Comparison of ENCODE assay signal across 20 cellular contexts in the genomic region with DNA sequence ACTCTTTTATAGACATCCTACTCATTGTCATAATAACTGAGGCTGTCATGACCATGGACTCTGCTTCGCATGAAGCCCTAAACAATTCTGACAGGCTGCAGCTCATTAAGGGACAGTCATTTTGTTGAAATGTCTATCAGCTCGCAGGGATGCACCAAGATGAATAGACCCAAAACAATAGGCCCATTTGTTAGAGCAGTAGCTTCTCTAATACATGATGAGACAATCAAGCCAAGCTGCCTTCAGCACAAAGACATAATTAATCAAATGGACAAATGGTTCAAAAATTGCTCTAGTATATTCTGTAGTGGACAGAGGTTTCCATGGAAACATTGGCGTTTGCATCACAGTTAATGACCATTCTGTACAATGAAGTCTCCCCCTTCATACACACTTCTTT.
"Had no signal": no experiment of that assay in that cellular context is flagged by ENCODE, and none has a peak within 500 bp of the region (broad histone marks: within the 10 kb centered on the region; RNA-seq: fewer than 3 reads in every experiment).

No MANE protein-coding gene starts in this region.

- H3K27ac ChIP-seq: adrenal gland, epithelial cell of prostate, heart left ventricle, lower lobe of right lung, pancreas, tibial artery had no signal

- H3K36me3 ChIP-seq: adrenal gland, heart left ventricle, lower lobe of right lung, pancreas, tibial artery had no signal

- ATAC-seq: activated CD8-positive, alpha-beta T cell treated with anti-CD3 and anti-CD28 coated beads for 36 hours; effector memory CD8-positive, alpha-beta T cell; heart left ventricle; left cardiac atrium; lower lobe of right lung; pancreas; stimulated activated effector memory CD8-positive, alpha-beta T cell treated with anti-CD3 and anti-CD28 coated beads, Interleukin-12 subunit alpha, Interleukin-12 subunit beta, amount 100 ng/mL, for 72 hours; WTC11 had no signal

- H3K4me1 ChIP-seq: adrenal gland, heart left ventricle, lower lobe of right lung, pancreas, tibial artery had no signal

- H3K4me1 Mint-ChIP-seq: activated naive CD4-positive, alpha-beta T cell treated with anti-CD3 and anti-CD28 coated beads, Interleukin-2, amount 50 U/mL, for 24 hours; immature natural killer cell; stimulated activated effector memory CD8-positive, alpha-beta T cell treated with anti-CD3 and anti-CD28 coated beads, Interleukin-12 subunit alpha, Interleukin-12 subunit beta, amount 100 ng/mL, for 72 hours had no signal

- H3K4me3 ChIP-seq: adrenal gland, heart left ventricle, lower lobe of right lung, pancreas, tibial artery had no signal

- DNase-seq: activated CD4-positive, alpha-beta T cell treated with anti-CD3 and anti-CD28 coated beads for 4 hours; activated CD8-positive, alpha-beta T cell treated with anti-CD3 and anti-CD28 coated beads for 36 hours; activated effector memory CD4-positive, alpha-beta T cell treated with anti-CD3 and anti-CD28 coated beads, Interleukin-2, amount 50 U/mL, for 16 hours; activated T-cell treated with anti-CD3 and anti-CD28 coated beads, Interleukin-2, amount 50 U/mL, for 48 hours; adrenal gland; dermis blood vessel endothelial cell; effector memory CD8-positive, alpha-beta T cell; heart left ventricle; immature natural killer cell; left cardiac atrium; lower lobe of right lung; pancreas; T-helper 2 cell; tibial artery had no signal

- H3K27ac Mint-ChIP-seq: activated CD8-positive, alpha-beta T cell treated with anti-CD3 and anti-CD28 coated beads for 36 hours; activated naive CD4-positive, alpha-beta T cell treated with anti-CD3 and anti-CD28 coated beads, Interleukin-2, amount 50 U/mL, for 24 hours; effector memory CD8-positive, alpha-beta T cell; immature natural killer cell; mesothelial cell of epicardium; stimulated activated effector memory CD8-positive, alpha-beta T cell treated with anti-CD3 and anti-CD28 coated beads, Interleukin-12 subunit alpha, Interleukin-12 subunit beta, amount 100 ng/mL, for 72 hours; WTC11 had no signal

- FAIRE-seq: pancreas had no signal

- H3K27me3 Mint-ChIP-seq: activated CD8-positive, alpha-beta T cell treated with anti-CD3 and anti-CD28 coated beads for 36 hours; activated naive CD4-positive, alpha-beta T cell treated with anti-CD3 and anti-CD28 coated beads, Interleukin-2, amount 50 U/mL, for 24 hours; effector memory CD8-positive, alpha-beta T cell had no signal

- H3K4me3 Mint-ChIP-seq: activated CD8-positive, alpha-beta T cell treated with anti-CD3 and anti-CD28 coated beads for 36 hours; activated naive CD4-positive, alpha-beta T cell treated with anti-CD3 and anti-CD28 coated beads, Interleukin-2, amount 50 U/mL, for 24 hours; effector memory CD8-positive, alpha-beta T cell; immature natural killer cell; mesothelial cell of epicardium; neural crest cell; stimulated activated effector memory CD8-positive, alpha-beta T cell treated with anti-CD3 and anti-CD28 coated beads, Interleukin-12 subunit alpha, Interleukin-12 subunit beta, amount 100 ng/mL, for 72 hours; WTC11 had no signal

- H3K27me3 ChIP-seq: adrenal gland, heart left ventricle, pancreas, tibial artery had no signal

- H3K9me3 ChIP-seq: adrenal gland, heart left ventricle, lower lobe of right lung, pancreas, tibial artery had no signal

- H3K36me3 Mint-ChIP-seq: activated naive CD4-positive, alpha-beta T cell treated with anti-CD3 and anti-CD28 coated beads, Interleukin-2, amount 50 U/mL, for 24 hours; immature natural killer cell; mesothelial cell of epicardium; stimulated activated effector memory CD8-positive, alpha-beta T cell treated with anti-CD3 and anti-CD28 coated beads, Interleukin-12 subunit alpha, Interleukin-12 subunit beta, amount 100 ng/mL, for 72 hours; WTC11 had no signal
